In the genomic region with DNA sequence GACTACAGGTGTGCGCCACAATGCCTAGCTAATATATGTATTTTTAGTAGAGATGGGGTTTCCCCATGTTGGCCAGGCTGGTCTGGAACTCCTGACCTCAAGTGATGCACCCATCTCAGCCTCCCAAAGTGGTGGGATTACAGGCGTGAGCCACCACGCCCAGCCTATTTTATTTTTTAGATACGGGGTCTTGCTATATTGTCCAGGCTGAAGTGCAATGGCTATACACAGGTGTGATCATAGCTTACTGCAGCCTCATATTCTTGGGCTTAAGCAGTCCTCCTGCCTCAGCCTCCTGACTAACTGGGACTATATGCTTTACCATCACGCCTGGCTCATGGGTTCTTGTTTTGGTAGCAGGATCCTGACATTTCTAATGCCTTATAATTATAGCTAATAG, we compare ENCODE assay signal across 1 cellular context.
TF ChIP-seq lines count a peak whose summit lies in the region.

No MANE protein-coding gene starts in this region.

TF ChIP-seq in HepG2, 621 proteins besides CTCF, POLR2A, EP300 and RAD21 (continued from another document):
- TF ChIP-seq ZNF121 (CRISPR knock-in tag; IDR thresholded peaks at IDR 0.05) (peak; percentile 90), ZNF747 (CRISPR knock-in tag; IDR thresholded peaks at IDR 0.05; ENCODE audit: borderline replicate concordance) (no peak), RBM22 (optimal IDR thresholded peaks at IDR 0.05; ENCODE audit: low read length) (peak; percentile 28), ZNF605 (CRISPR knock-in tag; IDR thresholded peaks at IDR 0.05) (no peak), TP53 (CRISPR knock-in tag; conservative IDR thresholded peaks at IDR 0.05) (no peak), SRSF1 (optimal IDR thresholded peaks at IDR 0.05; ENCODE audit: low read depth, low read length) (no peak)
- TF ChIP-seq, protein P1, sequence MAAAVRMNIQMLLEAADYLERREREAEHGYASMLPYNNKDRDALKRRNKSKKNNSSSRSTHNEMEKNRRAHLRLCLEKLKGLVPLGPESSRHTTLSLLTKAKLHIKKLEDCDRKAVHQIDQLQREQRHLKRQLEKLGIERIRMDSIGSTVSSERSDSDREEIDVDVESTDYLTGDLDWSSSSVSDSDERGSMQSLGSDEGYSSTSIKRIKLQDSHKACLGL (CRISPR knock-in tag; IDR thresholded peaks at IDR 0.05), result no peak
